ENCODE assay signal across 8 cellular contexts in the genomic region with DNA sequence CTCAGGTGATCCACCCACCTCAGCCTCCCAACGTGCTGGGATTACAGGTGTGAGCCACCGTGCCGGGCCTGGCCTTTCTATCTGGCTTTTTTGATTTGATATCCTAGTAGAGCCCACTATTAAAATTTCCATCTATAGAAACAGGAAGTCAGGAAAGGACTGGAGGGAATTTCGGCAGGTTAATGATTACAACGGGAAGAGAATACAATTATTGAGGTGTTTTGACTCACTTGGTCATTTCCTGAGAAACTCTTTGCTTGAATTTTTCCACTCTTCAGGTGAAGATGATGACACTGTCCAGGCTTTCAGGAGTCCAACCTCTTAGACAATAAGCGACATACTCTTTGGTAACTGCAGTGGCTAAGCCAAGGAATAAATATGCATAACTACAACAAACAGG. TPM values are rescaled to one million over a fixed set of nuclear protein-coding genes. Genes with fewer than 3 reads are reported as not detected.
DNase-seq lines count a peak whose midpoint lies in the region; ATAC-seq and TF ChIP-seq lines count a peak whose summit lies in the region.

No MANE protein-coding gene starts in this region.

- no peaks in the 10 kb centered on the region for H3K27me3 Mint-ChIP-seq in activated CD4-positive, alpha-beta T cell treated with anti-CD3 and anti-CD28 coated beads, Interleukin-2, amount 10 ng/mL, durations not matched to agents 24 days and 14 days

- intact Hi-C loops in activated CD4-positive, alpha-beta T cell treated with anti-CD3 and anti-CD28 coated beads, Interleukin-2, amount 10 ng/mL, durations not matched to agents 24 days and 14 days (cut with micrococcal nuclease): loop anchor here (5.0 kb wide), 5 partner anchors 41 to 364 kb away; no protein-coding TSS in a partner anchor

- no peak for TF ChIP-seq EP300 in suprapubic skin (IDR thresholded peaks at IDR 0.05)

- H3K27me3 ChIP-seq in suprapubic skin: no peaks in the 10 kb centered on the region

- peaks cover 47% of the 10 kb centered on the region for H3K4me1 Mint-ChIP-seq in activated CD4-positive, alpha-beta T cell treated with anti-CD3 and anti-CD28 coated beads, Interleukin-2, amount 10 ng/mL, durations not matched to agents 24 days and 14 days

- WGBS in suprapubic skin: 65% methylated on average over 6 of the region's 6 CpGs

- peak overlapping the region; percentile 76 for H3K4me3 ChIP-seq in suprapubic skin

- DNase-seq in activated CD4-positive, alpha-beta T cell treated with anti-CD3 and anti-CD28 coated beads, Interleukin-2, amount 10 ng/mL, durations not matched to agents 24 days and 14 days: no peak
- no peak for DNase-seq in activated CD4-positive, alpha-beta T cell treated with anti-CD3 and anti-CD28 coated beads for 4 hours
- DNase-seq in left kidney (ENCODE audit: low read depth, low spot score) (peak; percentile 6), suprapubic skin (ENCODE audit: low spot score in 2 of 2) (no peak), GM19240 (ENCODE audit: insufficient read length, low spot score) (no peak)

- H3K36me3 ChIP-seq in suprapubic skin: no peaks in the 10 kb centered on the region

- peaks cover 12% of the 10 kb centered on the region for H3K36me3 Mint-ChIP-seq in activated CD4-positive, alpha-beta T cell treated with anti-CD3 and anti-CD28 coated beads, Interleukin-2, amount 10 ng/mL, durations not matched to agents 24 days and 14 days (ENCODE audit: low read depth)

- no peak for TF ChIP-seq POLR2A in suprapubic skin (IDR thresholded peaks at IDR 0.05)

- TF ChIP-seq CTCF in suprapubic skin (IDR thresholded peaks at IDR 0.05): no peak

- H3K4me1 ChIP-seq in suprapubic skin: peaks cover 38% of the 10 kb centered on the region

- no peaks in the 10 kb centered on the region for H3K9me3 ChIP-seq in suprapubic skin

- ATAC-seq in HG03095 (IDR thresholded peaks at IDR 0.05; ENCODE audit: unreplicated experiment) (no peak), GM21717 (IDR thresholded peaks at IDR 0.05; ENCODE audit: unreplicated experiment) (no peak)

- H3K27ac Mint-ChIP-seq in activated CD4-positive, alpha-beta T cell treated with anti-CD3 and anti-CD28 coated beads, Interleukin-2, amount 10 ng/mL, durations not matched to agents 24 days and 14 days: no peak overlapping the region

- peaks cover 4% of the 10 kb centered on the region for H3K9me3 Mint-ChIP-seq in activated CD4-positive, alpha-beta T cell treated with anti-CD3 and anti-CD28 coated beads, Interleukin-2, amount 10 ng/mL, durations not matched to agents 24 days and 14 days

- H3K27ac ChIP-seq in angular gyrus (ENCODE audit: low read depth, low read length) (peak overlapping the region; percentile 88), suprapubic skin (peak overlapping the region; percentile 98)

- H3K4me3 Mint-ChIP-seq in activated CD4-positive, alpha-beta T cell treated with anti-CD3 and anti-CD28 coated beads, Interleukin-2, amount 10 ng/mL, durations not matched to agents 24 days and 14 days: peak overlapping the region; percentile 99

RNA-seq across cellular contexts. Expression of a gene that starts 1.1 kb away (rescaled TPM):
- total RNA-seq in activated CD4-positive, alpha-beta T cell treated with anti-CD3 and anti-CD28 coated beads, Interleukin-2, amount 10 ng/mL, durations not matched to agents 24 days and 14 days: 38.3 and 38.8 TPM in 2 replicates
- total RNA-seq in suprapubic skin: 10 to 100 TPM; 32.9 to 76.0 (median 39.9) TPM
